ENCODE assay signal across 1 cellular context in genomic region chr20:2101057-2101934, GRCh38.
TF ChIP-seq lines count a peak whose summit lies in the region.

STK35 (plus strand) TSS chr20:2101827; CDS start chr20:2101882, 55 bp downstream.

TF ChIP-seq in HepG2, 621 proteins besides CTCF, POLR2A, EP300 and RAD21 (continued from another document and continues in another):
- no peak for TF ChIP-seq ZFYVE20 (CRISPR knock-in tag; IDR thresholded peaks at IDR 0.05; ENCODE audit: borderline replicate concordance, low read depth)
- no peak for TF ChIP-seq PAF1 (CRISPR knock-in tag; IDR thresholded peaks at IDR 0.05)
- TF ChIP-seq ZNF276 (CRISPR knock-in tag; IDR thresholded peaks at IDR 0.05; ENCODE audit: low read depth): no peak
- TF ChIP-seq THYN1 (CRISPR knock-in tag; IDR thresholded peaks at IDR 0.05; ENCODE audit: borderline replicate concordance, low read depth): no peak
- 0 out of 2 replicates have a peak, but pooled peaks have one; percentile 67 for TF ChIP-seq ESRRA (CRISPR knock-in tag; IDR thresholded peaks at IDR 0.05; ENCODE audit: low read depth)
- peak; percentile 18; the same call in 1 of the 2 replicates for TF ChIP-seq ZBTB20 (CRISPR knock-in tag; IDR thresholded peaks at IDR 0.05; ENCODE audit: borderline replicate concordance, low read depth)
- TF ChIP-seq E2F2 (CRISPR knock-in tag; IDR thresholded peaks at IDR 0.05; ENCODE audit: borderline replicate concordance): peak; percentile 92; the same call in 1 of the 2 replicates
- TF ChIP-seq ZNF296 (CRISPR knock-in tag; conservative IDR thresholded peaks at IDR 0.05): no peak
- TF ChIP-seq MIER2 (CRISPR knock-in tag; IDR thresholded peaks at IDR 0.05): no peak; the same call in 1 of the 2 replicates
- no peak for TF ChIP-seq ZBTB42 (CRISPR knock-in tag; IDR thresholded peaks at IDR 0.05)
- TF ChIP-seq DNMT1 (CRISPR knock-in tag; IDR thresholded peaks at IDR 0.05): no peak
- TF ChIP-seq GTF2F1 (IDR thresholded peaks at IDR 0.05; ENCODE audit: low read length): no peak
- TF ChIP-seq ZNF577 (CRISPR knock-in tag; IDR thresholded peaks at IDR 0.05; ENCODE audit: borderline replicate concordance, low read depth): no peak; the same call in 1 of the 2 replicates
- 0 out of 2 replicates have a peak, but pooled peaks have one; percentile 6 for TF ChIP-seq MAFG (CRISPR knock-in tag; IDR thresholded peaks at IDR 0.05)
- no peak; the same call in none of the 2 replicates for TF ChIP-seq ZNF589 (CRISPR knock-in tag; conservative IDR thresholded peaks at IDR 0.05)
- no peak for TF ChIP-seq ZNF546 (CRISPR knock-in tag; conservative IDR thresholded peaks at IDR 0.05)
- 0 out of 2 replicates have a peak, but pooled peaks have one; percentile 77 for TF ChIP-seq MEF2D (CRISPR knock-in tag; IDR thresholded peaks at IDR 0.05)
- no peak for TF ChIP-seq KLF12 (CRISPR knock-in tag; IDR thresholded peaks at IDR 0.05; ENCODE audit: borderline replicate concordance)
- TF ChIP-seq ZNF232 (CRISPR knock-in tag; IDR thresholded peaks at IDR 0.05; ENCODE audit: borderline replicate concordance): 0 out of 2 replicates have a peak, but pooled peaks have one; percentile 93
- no peak for TF ChIP-seq IKZF4 (CRISPR knock-in tag; IDR thresholded peaks at IDR 0.05; ENCODE audit: borderline replicate concordance, low read depth, not compliant biosample characterization)
- TF ChIP-seq ELK4 (CRISPR knock-in tag; IDR thresholded peaks at IDR 0.05; ENCODE audit: borderline replicate concordance): no peak
- no peak for TF ChIP-seq SMC3 (IDR thresholded peaks at IDR 0.05; ENCODE audit: low read length)
- TF ChIP-seq ATAD3A (CRISPR knock-in tag; IDR thresholded peaks at IDR 0.05): no peak
- peak; percentile 62; the same call in 1 of the 2 replicates for TF ChIP-seq SNAPC2 (CRISPR knock-in tag; IDR thresholded peaks at IDR 0.05)
- TF ChIP-seq ZNF354B (CRISPR knock-in tag; IDR thresholded peaks at IDR 0.05): 0 out of 2 replicates have a peak, but pooled peaks have one; percentile 15
- no peak for TF ChIP-seq DZIP1 (CRISPR knock-in tag; IDR thresholded peaks at IDR 0.05)
- TF ChIP-seq PAXIP1 (CRISPR knock-in tag; conservative IDR thresholded peaks at IDR 0.05): no peak
- TF ChIP-seq RXRA (CRISPR knock-in tag; IDR thresholded peaks at IDR 0.05): no peak
- no peak for TF ChIP-seq CENPT (CRISPR knock-in tag; IDR thresholded peaks at IDR 0.05; ENCODE audit: low read depth)
- TF ChIP-seq ZNF275 (CRISPR knock-in tag; IDR thresholded peaks at IDR 0.05; ENCODE audit: borderline replicate concordance): no peak
- TF ChIP-seq SOX13 (IDR thresholded peaks at IDR 0.05): no peak
- TF ChIP-seq SOX13 (CRISPR knock-in tag; conservative IDR thresholded peaks at IDR 0.05 in 1 of 2, IDR thresholded peaks at IDR 0.05 in 1 of 2): no peak
- TF ChIP-seq NFE2L1 (CRISPR knock-in tag; IDR thresholded peaks at IDR 0.05; ENCODE audit: borderline replicate concordance): peak; percentile 87; the same call in 1 of the 2 replicates
- no peak for TF ChIP-seq RFX5 (IDR thresholded peaks at IDR 0.05; ENCODE audit: low read depth, low read length)
- TF ChIP-seq GFI1 (CRISPR knock-in tag; IDR thresholded peaks at IDR 0.05; ENCODE audit: borderline replicate concordance): 0 out of 2 replicates have a peak, but pooled peaks have one; percentile 77
- TF ChIP-seq ZBTB2 (CRISPR knock-in tag; IDR thresholded peaks at IDR 0.05; ENCODE audit: low read depth): 0 out of 2 replicates have a peak, but pooled peaks have one; percentile 78
- TF ChIP-seq MTA1 (CRISPR knock-in tag; IDR thresholded peaks at IDR 0.05; ENCODE audit: borderline replicate concordance): peak; percentile 41; the same call in 1 of the 2 replicates
- peak; percentile 81; the same call in 1 of the 2 replicates for TF ChIP-seq MLXIP (CRISPR knock-in tag; IDR thresholded peaks at IDR 0.05; ENCODE audit: borderline replicate concordance)
- TF ChIP-seq ZNF282 (IDR thresholded peaks at IDR 0.05; ENCODE audit: partially characterized antibody): no peak
- no peak for TF ChIP-seq ZNF746 (CRISPR knock-in tag; IDR thresholded peaks at IDR 0.05)
- TF ChIP-seq PBX3 (CRISPR knock-in tag; IDR thresholded peaks at IDR 0.05; ENCODE audit: borderline replicate concordance): no peak; the same call in 1 of the 2 replicates
- no peak for TF ChIP-seq HIVEP1 (CRISPR knock-in tag; IDR thresholded peaks at IDR 0.05)
- no peak for TF ChIP-seq ZMYM3 (CRISPR knock-in tag; IDR thresholded peaks at IDR 0.05)
- TF ChIP-seq GATAD2A (CRISPR knock-in tag; IDR thresholded peaks at IDR 0.05): no peak
- no peak for TF ChIP-seq HDAC6 (IDR thresholded peaks at IDR 0.05; ENCODE audit: low read depth, low read length)
- TF ChIP-seq MAZ (IDR thresholded peaks at IDR 0.05; ENCODE audit: borderline replicate concordance, low read depth, low read length): no peak
- TF ChIP-seq MAZ (CRISPR knock-in tag; IDR thresholded peaks at IDR 0.05; ENCODE audit: low read depth): no peak
- no peak; the same call in 1 of the 2 replicates for TF ChIP-seq ZNF550 (CRISPR knock-in tag; IDR thresholded peaks at IDR 0.05; ENCODE audit: borderline replicate concordance)
